In genomic region chr5:76867827-76868693, GRCh38 we compare ENCODE assay signal across 8 cellular contexts. TPM values are rescaled to one million over a fixed set of nuclear protein-coding genes. Genes with fewer than 3 reads are reported as not detected.
DNase-seq lines count a peak whose midpoint lies in the region; ATAC-seq, FAIRE-seq and TF ChIP-seq lines count a peak whose summit lies in the region.

No MANE protein-coding gene starts in this region.

- FAIRE-seq in endothelial cell of umbilical vein (lab: Jason Lieb, UNC) = peak; percentile 69

- CTCF ChIA-PET in endothelial cell of umbilical vein (lab: Charles Lee) = interaction anchor here (0.6 to 5.6 kb wide), 23 partner anchors 9 to 1433 kb away, joined by 3 to 63 read pairs (median 4); partner anchors contain the start of genes AGGF1, F2RL1 and WDR41

- no peaks in the 10 kb centered on the region for H3K4me1 ChIP-seq in endothelial cell of umbilical vein (ENCODE audit: control insufficient read depth, extremely low read depth, insufficient read depth, low read length)

- H3K9ac ChIP-seq in endothelial cell of umbilical vein (replicated peaks; ENCODE audit: extremely low read depth, insufficient read depth, low read length) = no peak overlapping the region

- peak; percentile 71 to 79 for TF ChIP-seq CTCF in endothelial cell of umbilical vein (IDR thresholded peaks at IDR 0.05; ENCODE audit: extremely low read depth in 1 of 2, insufficient read depth in 1 of 2, low read depth in 1 of 2, low read length in 2 of 2)

- H3K27me3 ChIP-seq in endothelial cell of umbilical vein (ENCODE audit: control insufficient read depth in 2 of 2, insufficient read depth in 2 of 2, low read length in 2 of 2) = no peaks in the 10 kb centered on the region

- no peaks in the 10 kb centered on the region for H3K9me3 ChIP-seq in endothelial cell of umbilical vein (replicated peaks; ENCODE audit: control insufficient read depth, insufficient read depth, low read length)

- no peaks in the 10 kb centered on the region for H3K9me1 ChIP-seq in endothelial cell of umbilical vein (replicated peaks; ENCODE audit: control insufficient read depth, extremely low read depth, insufficient read depth, low read length)

- POLR2A ChIA-PET in endothelial cell of umbilical vein (lab: Charles Lee) = no interaction called here

- dilution Hi-C loops in endothelial cell of umbilical vein (cut with MboI; ENCODE audit: extremely low pct_ligation_motif_present, low sequenced_read_pairs) = no loop called here

- no peak overlapping the region for H3K4me3 ChIP-seq in endothelial cell of umbilical vein (replicated peaks in 1 of 3; ENCODE audit: insufficient read depth in 1 of 3, low read depth in 1 of 3, low read length in 3 of 3)

- H3K27ac ChIP-seq in endothelial cell of umbilical vein (ENCODE audit: insufficient read depth, low read depth, low read length) = no peak overlapping the region

- intact Hi-C loops in endothelial cell of umbilical vein (cut with micrococcal nuclease) = loop anchor here (1.0 to 10.0 kb wide), 9 partner anchors 89 to 1287 kb away; partner anchors contain the start of genes OTP and WDR41

- H3K4me2 ChIP-seq in endothelial cell of umbilical vein (ENCODE audit: insufficient read depth, low read length) = no peak overlapping the region

- H3K36me3 ChIP-seq in endothelial cell of umbilical vein (ENCODE audit: control insufficient read depth in 2 of 2, extremely low read depth in 1 of 2, insufficient read depth in 2 of 2, low read length in 2 of 2) = no peaks in the 10 kb centered on the region

- no peaks in the 10 kb centered on the region for H4K20me1 ChIP-seq in endothelial cell of umbilical vein (replicated peaks; ENCODE audit: control insufficient read depth, extremely low read depth, insufficient read depth, low read length)

- no peak for TF ChIP-seq POLR2A in endothelial cell of umbilical vein (IDR thresholded peaks at IDR 0.05; ENCODE audit: low read depth, low read length)

- no peaks in the 10 kb centered on the region for H3K79me2 ChIP-seq in endothelial cell of umbilical vein (ENCODE audit: control insufficient read depth, insufficient read depth, low read length)

- DNase-seq in GM04504 (ENCODE audit: low read depth) (peak; percentile 19), HT-29 (ENCODE audit: low spot score) (peak; percentile 85), NOMO-1 treated with DMSO at 0.1 percent for 48 hours (lab: John Stamatoyannopoulos, UW; ENCODE audit: unreplicated experiment) (peak; percentile 48), endothelial cell of umbilical vein (ENCODE audit: low read depth, low spot score) (peak; percentile 86), myocyte (ENCODE audit: low read depth) (peak; percentile 75)
- peak; percentile 80 for DNase-seq in activated CD8-positive, alpha-beta memory T cell treated with anti-CD3 and anti-CD28 coated beads for 24 hours
- DNase-seq in stimulated activated naive CD4-positive, alpha-beta T cell treated with Interleukin-2 at 50 U/mL for 16 hours (lab: John Stamatoyannopoulos, UW) = peak; percentile 20

- no TSS peak for BruUV-seq in endothelial cell of umbilical vein (replicated peaks; lab: Mats Ljungman, UMichigan)

- H2AFZ ChIP-seq in endothelial cell of umbilical vein (ENCODE audit: low read depth, low read length) = peak overlapping the region; percentile 35

- ATAC-seq in GM18502 (IDR thresholded peaks at IDR 0.05; ENCODE audit: poor library complexity, unreplicated experiment) = no peak

TF ChIP-seq in endothelial cell of umbilical vein, 7 proteins besides CTCF, POLR2A, EP300 and RAD21:
- TF ChIP-seq GATA2 (IDR thresholded peaks at IDR 0.05; ENCODE audit: insufficient read depth, insufficient read length, low read depth, low read length) (no peak), JUN (IDR thresholded peaks at IDR 0.05; ENCODE audit: borderline replicate concordance, insufficient read depth, insufficient read length, low read depth) (no peak), POLR2AphosphoS5 (IDR thresholded peaks at IDR 0.05; ENCODE audit: insufficient read depth, low read depth, low read length) (no peak), FOS (IDR thresholded peaks at IDR 0.05; ENCODE audit: borderline replicate concordance, insufficient read depth, low read length) (no peak), EZH2 (IDR thresholded peaks at IDR 0.05; ENCODE audit: borderline replicate concordance, low read depth, low read length, severe bottlenecking) (no peak)

RNA-seq across cellular contexts. Expression of gene S100Z, which starts 18.2 kb away (rescaled TPM):
- not detected in 2 replicates for total RNA-seq in HT-29 (2014; rRNA removed; shearing (Covaris generic))
- not detected in 2 replicates for total RNA-seq in endothelial cell of umbilical vein
- polyA plus RNA-seq in endothelial cell of umbilical vein = not detected in 2 replicates
- not detected in 2 replicates for polyA plus RNA-seq in endothelial cell of umbilical vein (2011; cell fraction: cytosol; rRNA removed)
- polyA plus RNA-seq in endothelial cell of umbilical vein (2011; cell fraction: nucleus; rRNA removed) = not detected in 2 replicates
- not detected in 2 replicates for polyA plus RNA-seq in endothelial cell of umbilical vein (2012)
- polyA minus RNA-seq in endothelial cell of umbilical vein = not detected in 2 replicates
- not detected for polyA minus RNA-seq in endothelial cell of umbilical vein (2011; cell fraction: cytosol; rRNA and poly(A)+ RNA removed)
- polyA minus RNA-seq in endothelial cell of umbilical vein (2011; cell fraction: nucleus; rRNA and poly(A)+ RNA removed) = not detected in 2 replicates
- not detected in 2 replicates for total RNA-seq in myocyte
- polyA plus RNA-seq in myocyte (2012) = not detected

RNA-seq across cellular contexts. Expression of gene F2RL1, which starts 49.2 kb away (rescaled TPM):
- 52.8 and 61.7 TPM in 2 replicates for total RNA-seq in HT-29 (2014; rRNA removed; shearing (Covaris generic))
- total RNA-seq in endothelial cell of umbilical vein (21.9 and 42.6 TPM in 2 replicates), myocyte (not detected in 2 replicates)
- polyA plus RNA-seq in endothelial cell of umbilical vein = 20.7 and 21.8 TPM in 2 replicates
- polyA plus RNA-seq in endothelial cell of umbilical vein (2011; cell fraction: cytosol; rRNA removed) = 20.4 and 21.6 TPM in 2 replicates
- polyA plus RNA-seq in endothelial cell of umbilical vein (2011; cell fraction: nucleus; rRNA removed) = 9.3 and 11.9 TPM in 2 replicates
- 68.7 and 80.5 TPM in 2 replicates for polyA plus RNA-seq in endothelial cell of umbilical vein (2012)
- 63.3 and 82.4 TPM in 2 replicates for polyA minus RNA-seq in endothelial cell of umbilical vein
- not detected for polyA minus RNA-seq in endothelial cell of umbilical vein (2011; cell fraction: cytosol; rRNA and poly(A)+ RNA removed)
- 11.8 and 23.2 TPM in 2 replicates for polyA minus RNA-seq in endothelial cell of umbilical vein (2011; cell fraction: nucleus; rRNA and poly(A)+ RNA removed)
- polyA plus RNA-seq in myocyte (2012) = 0.05 TPM

Comparison
In these comparisons a context has a peak if more than half of its experiments do, and no peak if none do; other contexts are left out.
1. DNase-seq: peak in every context shown above with its lines; median percentile 86 in endothelial cell of umbilical vein; 85 in HT-29; 80 in activated CD8-positive, alpha-beta memory T cell treated with anti-CD3 and anti-CD28 coated beads for 24 hours; 75 in myocyte; 48 in NOMO-1 treated with DMSO at 0.1 percent for 48 hours; 20 in stimulated activated naive CD4-positive, alpha-beta T cell treated with Interleukin-2 at 50 U/mL for 16 hours; 19 in GM04504.
2. RNA of gene F2RL1, which starts 49.2 kb away (total RNA-seq): 52.8 to 61.7 TPM in HT-29 and 21.9 to 42.6 TPM in endothelial cell of umbilical vein; not detected in myocyte; every median in the first group is over 10 times any median in the second.